8 cellular contexts compared by ENCODE assay signal in genomic region chr9:72362680-72363139, GRCh38. TPM values are rescaled to one million over a fixed set of nuclear protein-coding genes. Genes with fewer than 3 reads are reported as not detected.
DNase-seq lines count a peak whose midpoint lies in the region; ATAC-seq, FAIRE-seq and TF ChIP-seq lines count a peak whose summit lies in the region.

No MANE protein-coding gene starts in this region.

- ATAC-seq in GM19455 (IDR thresholded peaks at IDR 0.05; ENCODE audit: unreplicated experiment) (peak; percentile 26), GM12878 (peak; percentile 47)

- H3K27me3 Mint-ChIP-seq in Caco-2 (ENCODE audit: insufficient read depth, unreplicated experiment) = no peaks in the 10 kb centered on the region

- peak; percentile 51; the same call in 1 of the 2 replicates for TF ChIP-seq POLR2A in GM12878 (IDR thresholded peaks at IDR 0.05; ENCODE audit: low read depth, low read length)

- H3K4me1 ChIP-seq in Caco-2 = no peaks in the 10 kb centered on the region
- H3K4me1 ChIP-seq in SK-N-SH (ENCODE audit: control insufficient read depth in 1 of 2, insufficient read depth in 2 of 2, low read depth in 1 of 2, low read length in 1 of 2) = peaks cover 21 to 26% of the 10 kb centered on the region in 2 experiments; a peak in 3 of 4 replicates
- peaks cover 4% of the 10 kb centered on the region for H3K4me1 ChIP-seq in GM12878 (ENCODE audit: control insufficient read depth, insufficient read depth, low read length)

- SMC1A ChIA-PET in GM12878 (lab: Charles Lee; ENCODE audit: uncharacterized antibody, unreplicated experiment) = interaction anchor here (0.7 to 2.9 kb wide), 43 partner anchors 9 to 447 kb away, joined by 3 to 12 read pairs (median 4); no protein-coding TSS in a partner anchor

- BruUV-seq in Caco-2 (replicated peaks; lab: Mats Ljungman, UMichigan) = no TSS peak
- no TSS peak for BruUV-seq in GM12878 (replicated peaks; lab: Mats Ljungman, UMichigan)

- peaks cover 26% of the 10 kb centered on the region for H3K36me3 Mint-ChIP-seq in Caco-2 (ENCODE audit: insufficient read depth, unreplicated experiment)

- intact Hi-C loops in Caco-2 (cut with micrococcal nuclease; ENCODE audit: unreplicated experiment) (no loop called here), GM12878 (cut with micrococcal nuclease; ENCODE audit: unreplicated experiment) (loop anchor here (2.0 to 10.0 kb wide), 3 partner anchors 70 to 230 kb away; no protein-coding TSS in a partner anchor)

- H3K4me3 Mint-ChIP-seq in Caco-2 (ENCODE audit: unreplicated experiment) = peak overlapping the region; percentile 84

- no peak for TF ChIP-seq EP300 in SK-N-SH (IDR thresholded peaks at IDR 0.05; ENCODE audit: borderline replicate concordance in 1 of 2, low read depth in 1 of 2, low read length in 1 of 2)
- TF ChIP-seq EP300 in GM12878 (IDR thresholded peaks at IDR 0.05; ENCODE audit: borderline replicate concordance in 1 of 2, control insufficient read depth in 1 of 2, low read depth in 2 of 2, low read length in 2 of 2) = no peak

- WGBS in SK-N-SH (ENCODE audit: low lambda C conversion rate) = 12% methylated on average over 2 of the region's 2 CpGs
- 0% methylated on average over 2 of the region's 2 CpGs for WGBS in GM12878 (ENCODE audit: insufficient coverage, insufficient replicate concordance, low lambda C conversion rate, missing lambda C conversion rate)

- TF ChIP-seq RAD21 in SK-N-SH (IDR thresholded peaks at IDR 0.05; ENCODE audit: low read length) (no peak), GM12878 (IDR thresholded peaks at IDR 0.05; ENCODE audit: insufficient read depth, low read depth, low read length) (no peak)

- RAD21 ChIA-PET in GM12878 (lab: Charles Lee; ENCODE audit: unreplicated experiment) = interaction anchor here (0.7 to 5.1 kb wide), 26 partner anchors 11 to 451 kb away, joined by 3 to 33 read pairs (median 4); partner anchors contain the start of genes ABHD17B and C9orf85

- in situ Hi-C loops in GM12878 (cut with MboI) = no loop called here

- H3K79me2 ChIP-seq in SK-N-SH (ENCODE audit: insufficient read depth) (peaks cover 71% of the 10 kb centered on the region), GM12878 (ENCODE audit: control insufficient read depth, insufficient read depth, low read length) (peaks cover 73% of the 10 kb centered on the region)

- no peaks in the 10 kb centered on the region for H3K9me3 Mint-ChIP-seq in Caco-2 (ENCODE audit: unreplicated experiment)

- no peaks in the 10 kb centered on the region for H3K4me1 Mint-ChIP-seq in Caco-2 (ENCODE audit: low read depth, unreplicated experiment)

- H3K4me2 ChIP-seq in SK-N-SH (peak overlapping the region; percentile 86), GM12878 (ENCODE audit: control insufficient read depth, insufficient read depth) (peak overlapping the region; percentile 75)

- POLR2A ChIA-PET in Caco-2 (lab: Charles Lee) (no interaction called here), SK-N-SH (lab: Yijun Ruan, JAX) (no interaction called here), GM12878 (lab: Charles Lee) (interaction anchor here (0.5 to 5.2 kb wide), 12 partner anchors 10 to 455 kb away, joined by 3 to 32 read pairs (median 5); no protein-coding TSS in a partner anchor)

- peaks cover 18% of the 10 kb centered on the region for H3F3A ChIP-seq in SK-N-SH (replicated peaks; ENCODE audit: insufficient read depth)

- H3K27ac ChIP-seq in HL-60 (replicated peaks) (peak overlapping the region; percentile 92; the same call in 1 of the 2 replicates), SK-N-SH (ENCODE audit: low read depth in 2 of 2, low read length in 1 of 2) (peak overlapping the region; percentile 28 to 99; a peak in 3 of 4 replicates), GM12878 (ENCODE audit: control insufficient read depth, insufficient read depth) (peak overlapping the region; percentile 20; the same call in 1 of the 2 replicates)

- peak; percentile 89 for FAIRE-seq in GM12878 (lab: Jason Lieb, UNC)

- DNase-seq in Caco-2 = peak in 1 of 2 experiments; percentile 1
- peak in 1 of 2 experiments; percentile 51 for DNase-seq in HL-60 (ENCODE audit: low read depth in 1 of 2, low spot score in 1 of 2)
- DNase-seq in SK-N-SH = peak; percentile 20
- DNase-seq in GM12878 (ENCODE audit: low read depth, low spot score) = peak; percentile 41
- peak; percentile 80 to 97 for DNase-seq in hippocampal formation (lab: John Stamatoyannopoulos, UW)
- DNase-seq in renal cortical epithelial cell (ENCODE audit: low read depth) = peak; percentile 77
- DNase-seq in HPDE6-E6E7 (ENCODE audit: extremely low spot score) = no peak

- H3K4me3 ChIP-seq in Caco-2 (ENCODE audit: low read depth, low read length) (peak overlapping the region; percentile 7), HL-60 (replicated peaks; ENCODE audit: insufficient read depth, low read length) (peak overlapping the region; percentile 79), SK-N-SH (ENCODE audit: low read depth in 2 of 2, low read length in 1 of 2) (peak overlapping the region; percentile 84 to 85), GM12878 (peak overlapping the region; percentile 91)

- peak overlapping the region; percentile 98 for H3K9ac ChIP-seq in SK-N-SH
- peak overlapping the region; percentile 85; the same call in 1 of the 2 replicates for H3K9ac ChIP-seq in GM12878 (ENCODE audit: control insufficient read depth, insufficient read depth, low read length)

- H3K9me3 ChIP-seq in Caco-2 = no peaks in the 10 kb centered on the region
- H3K9me3 ChIP-seq in SK-N-SH = no peaks in the 10 kb centered on the region
- no peaks in the 10 kb centered on the region for H3K9me3 ChIP-seq in GM12878 (replicated peaks; ENCODE audit: control insufficient read depth, insufficient read depth, low read length)

- CTCF ChIA-PET in Caco-2 (lab: Charles Lee) = no interaction called here
- CTCF ChIA-PET in SK-N-SH (lab: Yijun Ruan, JAX) = interaction anchor here (1.3 kb wide), 1 partner anchor 70 kb away, joined by 4 read pairs; no protein-coding TSS in a partner anchor
- CTCF ChIA-PET in GM12878 (lab: Yijun Ruan, JAX) = interaction anchor here (0.7 to 3.1 kb wide), 10 partner anchors 66 to 451 kb away, joined by 3 to 26 read pairs (median 4); partner anchors contain the start of genes ABHD17B and C9orf85

- no peak overlapping the region for H2AFZ ChIP-seq in SK-N-SH (ENCODE audit: low read depth)
- H2AFZ ChIP-seq in GM12878 (ENCODE audit: control insufficient read depth, low read depth, low read length) = no peak overlapping the region

- H3K9me2 ChIP-seq in SK-N-SH = no peaks in the 10 kb centered on the region

- TF ChIP-seq CTCF in Caco-2 (IDR thresholded peaks at IDR 0.05; ENCODE audit: insufficient read depth in 1 of 2, low read depth in 1 of 2, low read length in 1 of 2, severe bottlenecking in 1 of 2, unreplicated experiment in 1 of 2) (no peak), HL-60 (IDR thresholded peaks at IDR 0.05; ENCODE audit: insufficient read depth, low read length) (no peak), SK-N-SH (IDR thresholded peaks at IDR 0.05) (no peak), GM12878 (IDR thresholded peaks at IDR 0.05 in 2 of 3, conservative IDR thresholded peaks at IDR 0.05 in 1 of 3; ENCODE audit: control insufficient read depth in 2 of 3, extremely low read depth in 1 of 3, insufficient read depth in 1 of 3, low read depth in 3 of 3, low read length in 3 of 3) (no peak)

- H3K36me3 ChIP-seq in Caco-2 (ENCODE audit: control insufficient read depth, insufficient read depth, low read length) (no peaks in the 10 kb centered on the region), SK-N-SH (replicated peaks in 1 of 2; ENCODE audit: control insufficient read depth in 1 of 2, insufficient read depth in 2 of 2, low read length in 1 of 2) (peaks cover 41 to 54% of the 10 kb centered on the region in 2 experiments), GM12878 (ENCODE audit: control insufficient read depth in 2 of 2, insufficient read depth in 2 of 2, low read length in 1 of 2) (peaks cover 0 to 7% of the 10 kb centered on the region in 2 experiments; a peak in 1 of 4 replicates)

- H3K27me3 ChIP-seq in Caco-2 (replicated peaks; ENCODE audit: control insufficient read depth, insufficient read depth, low read length) = no peaks in the 10 kb centered on the region
- H3K27me3 ChIP-seq in HL-60 (ENCODE audit: insufficient read depth, poor library complexity, severe bottlenecking) = no peaks in the 10 kb centered on the region
- no peaks in the 10 kb centered on the region for H3K27me3 ChIP-seq in SK-N-SH (ENCODE audit: insufficient read depth)
- no peaks in the 10 kb centered on the region for H3K27me3 ChIP-seq in GM12878 (replicated peaks in 1 of 2; ENCODE audit: control insufficient read depth in 2 of 2, insufficient read depth in 2 of 2, low read length in 1 of 2)

- no peak overlapping the region for H3K27ac Mint-ChIP-seq in Caco-2 (ENCODE audit: unreplicated experiment)

- H4K20me1 ChIP-seq in SK-N-SH (ENCODE audit: insufficient read depth) (peaks cover 63% of the 10 kb centered on the region), GM12878 (ENCODE audit: control insufficient read depth, insufficient read depth) (no peaks in the 10 kb centered on the region)

TF ChIP-seq in SK-N-SH, 30 proteins besides CTCF, POLR2A, EP300 and RAD21 (continues in another document):
- TF ChIP-seq SIN3A (IDR thresholded peaks at IDR 0.05; ENCODE audit: borderline replicate concordance, low read depth, low read length) = peak; percentile 72; the same call in 1 of the 2 replicates

TF ChIP-seq in GM12878, 131 proteins besides CTCF, POLR2A, EP300 and RAD21 (continues in another document):
- TF ChIP-seq SIN3A (IDR thresholded peaks at IDR 0.05; ENCODE audit: low read depth, low read length) = peak; percentile 71; the same call in 1 of the 2 replicates
- TF ChIP-seq PAX8 (IDR thresholded peaks at IDR 0.05) = no peak

RNA-seq across cellular contexts. Expression of gene ZFAND5, which starts 2.3 kb away (rescaled TPM):
- total RNA-seq in Caco-2 (2022) = 30.9 and 34.4 TPM in 2 replicates
- 53.1 and 58.8 TPM in 2 replicates for polyA plus RNA-seq in SK-N-SH (2012; rRNA removed)
- 72.5 and 74.3 TPM in 2 replicates for polyA plus RNA-seq in SK-N-SH (2012; cell fraction: cytosol; rRNA removed)
- 83.4 and 174 TPM in 2 replicates for polyA plus RNA-seq in SK-N-SH (2012; cell fraction: nucleus; rRNA removed)
- total RNA-seq in GM12878 (2013; cell fraction: nucleolus; rRNA removed) = 120 and 128 TPM in 2 replicates
- 47.7 and 53.4 TPM in 2 replicates for total RNA-seq in GM12878 (2014; rRNA removed)
- total RNA-seq in GM12878 (2014; rRNA removed; fragmentation: Illumina TruSeq; extraction: Trizol) = 58.0 and 61.5 TPM in 2 replicates
- 89.3 and 89.9 TPM in 2 replicates for total RNA-seq in GM12878 (2021)
- 30.7 TPM for polyA plus RNA-seq in GM12878 (2011; ENCODE audit: low read depth)
- polyA plus RNA-seq in GM12878 (2011; rRNA removed) = 72.9 and 87.0 TPM in 2 replicates
- polyA plus RNA-seq in GM12878 (2011; cell fraction: cytosol; rRNA removed) = 36.5 and 39.5 TPM in 2 replicates
- polyA plus RNA-seq in GM12878 (2011; cell fraction: nucleus; rRNA removed) = 83.8 and 125 TPM in 2 replicates
- polyA plus RNA-seq in GM12878 (2012) = 81.6 and 87.5 TPM in 2 replicates
- polyA plus RNA-seq in GM12878 (2014; fragmentation: Illumina TruSeq; extraction: Trizol) = 107 and 114 TPM in 2 replicates
- polyA plus RNA-seq in GM12878 (2014; fragmentation: Nextera tagmentation; extraction: Ambion mirVana) = 10 to 100 TPM; 22.5 to 32.3 TPM
- polyA plus RNA-seq in GM12878 (2014; rRNA removed) = 67.4 and 84.4 TPM in 2 replicates
- polyA plus RNA-seq in GM12878 (2016; fragmentation: Nextera tagmentation; extraction: Ambion mirVana) = 10 to 100 TPM; 60.2 to 65.1 TPM
- polyA minus RNA-seq in GM12878 (2011; rRNA and poly(A)+ RNA removed) = 39.1 and 43.7 TPM in 2 replicates
- 24.3 and 25.4 TPM in 2 replicates for polyA minus RNA-seq in GM12878 (2011; cell fraction: cytosol; rRNA and poly(A)+ RNA removed)
- 83.5 and 111 TPM in 2 replicates for polyA minus RNA-seq in GM12878 (2011; cell fraction: nucleus; rRNA and poly(A)+ RNA removed)
- 134 and 256 TPM in 2 replicates for total RNA-seq in renal cortical epithelial cell

Comparison
In these comparisons a context has a peak if more than half of its experiments do, and no peak if none do; other contexts are left out.
1. H3K4me3 ChIP-seq: peak in every context shown above with its lines; median percentile 91 in GM12878; 84 in SK-N-SH; 79 in HL-60; 7 in Caco-2.
2. H3K27ac ChIP-seq: peak in every context shown above with its lines; median percentile 92 in HL-60; 64 in SK-N-SH; 20 in GM12878.